Comparison of ENCODE assay signal across 3 cellular contexts in genomic region chr20:41853803-41854202, GRCh38.
"Had no signal": no experiment of that assay in that cellular context is flagged by ENCODE, and none has a peak within 500 bp of the region (broad histone marks: within the 10 kb centered on the region; RNA-seq: fewer than 3 reads in every experiment).

No MANE protein-coding gene starts in this region.

- DNase-seq: IMR-90, KBM-7, KG1 had no signal
